ENCODE assay signal across 1 cellular context in the genomic region with DNA sequence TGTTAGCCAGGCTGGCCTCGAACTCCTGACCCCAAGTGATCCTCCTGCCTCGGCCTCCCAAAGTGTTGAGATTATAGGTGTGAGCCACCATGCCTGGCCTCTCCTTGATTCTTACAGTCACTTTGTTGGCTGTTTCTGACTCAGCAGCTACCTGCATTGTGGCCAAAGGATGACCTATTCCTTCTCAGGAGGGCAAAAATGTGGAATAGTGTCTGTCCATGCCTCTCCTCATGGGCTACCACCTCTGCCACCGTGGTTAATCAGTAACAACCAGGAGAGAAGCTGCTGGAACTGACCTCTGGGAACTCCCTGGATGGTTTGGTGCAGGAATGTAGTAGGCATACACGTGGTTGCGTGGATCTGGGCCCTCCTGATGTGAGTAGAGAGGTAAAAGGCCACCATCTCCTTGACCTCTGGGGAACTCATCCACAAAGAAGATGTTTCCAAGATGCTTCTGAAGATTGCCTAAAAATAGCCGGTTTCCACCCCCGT.
TF ChIP-seq lines count a peak whose summit lies in the region.

No MANE protein-coding gene starts in this region.

TF ChIP-seq in HepG2, 621 proteins besides CTCF, POLR2A, EP300 and RAD21 (continued from another document and continues in another):
- TF ChIP-seq SRSF4 (IDR thresholded peaks at IDR 0.05; ENCODE audit: low read depth, low read length, poor library complexity, severe bottlenecking) (no peak), EED (CRISPR knock-in tag; IDR thresholded peaks at IDR 0.05) (no peak), GATAD2A (CRISPR knock-in tag; IDR thresholded peaks at IDR 0.05) (peak; percentile 89), TOE1 (CRISPR knock-in tag; IDR thresholded peaks at IDR 0.05) (no peak), ZNF598 (CRISPR knock-in tag; IDR thresholded peaks at IDR 0.05; ENCODE audit: borderline replicate concordance) (no peak), SYNCRIP (IDR thresholded peaks at IDR 0.05; ENCODE audit: insufficient read depth, low read depth, low read length) (no peak), ZNF44 (CRISPR knock-in tag; IDR thresholded peaks at IDR 0.05) (no peak), NR2F2 (IDR thresholded peaks at IDR 0.05; ENCODE audit: borderline replicate concordance, low read depth) (peak; percentile 36; the same call in 1 of the 2 replicates), ZNF572 (CRISPR knock-in tag; IDR thresholded peaks at IDR 0.05) (0 out of 2 replicates have a peak, but pooled peaks have one; percentile 52), CBFB (CRISPR knock-in tag; IDR thresholded peaks at IDR 0.05) (no peak), RBFOX2 (IDR thresholded peaks at IDR 0.05; ENCODE audit: low read depth, low read length) (no peak), ZBTB38 (CRISPR knock-in tag; IDR thresholded peaks at IDR 0.05) (peak; percentile 63; the same call in 1 of the 2 replicates), SIX4 (CRISPR knock-in tag; IDR thresholded peaks at IDR 0.05) (no peak), MIER2 (CRISPR knock-in tag; IDR thresholded peaks at IDR 0.05) (peak; percentile 48; the same call in 1 of the 2 replicates), MTA3 (CRISPR knock-in tag; IDR thresholded peaks at IDR 0.05) (no peak), ZNF296 (CRISPR knock-in tag; conservative IDR thresholded peaks at IDR 0.05) (no peak), BCL3 (CRISPR knock-in tag; IDR thresholded peaks at IDR 0.05) (no peak), ZNF790 (CRISPR knock-in tag; IDR thresholded peaks at IDR 0.05; ENCODE audit: borderline replicate concordance) (no peak), MXD1 (CRISPR knock-in tag; IDR thresholded peaks at IDR 0.05) (0 out of 2 replicates have a peak, but pooled peaks have one; percentile 44), ZBED4 (CRISPR knock-in tag; IDR thresholded peaks at IDR 0.05; ENCODE audit: borderline replicate concordance) (peak; percentile 71; the same call in 1 of the 2 replicates), ZFY (CRISPR knock-in tag; IDR thresholded peaks at IDR 0.05) (peak; percentile 24; the same call in 1 of the 2 replicates), MXI1 (IDR thresholded peaks at IDR 0.05; ENCODE audit: borderline replicate concordance, low read depth, low read length) (peak; percentile 80; the same call in 1 of the 3 replicates), ZKSCAN8 (CRISPR knock-in tag; IDR thresholded peaks at IDR 0.05; ENCODE audit: borderline replicate concordance) (peak; percentile 20; the same call in 1 of the 2 replicates), NFKB2 (CRISPR knock-in tag; IDR thresholded peaks at IDR 0.05; ENCODE audit: borderline replicate concordance) (no peak), TEAD3 (CRISPR knock-in tag; optimal IDR thresholded peaks at IDR 0.05; ENCODE audit: borderline replicate concordance) (peak; percentile 96), ZNF24 (IDR thresholded peaks at IDR 0.05) (no peak), ZNF589 (CRISPR knock-in tag; conservative IDR thresholded peaks at IDR 0.05) (no peak), CHD4 (IDR thresholded peaks at IDR 0.05; ENCODE audit: borderline replicate concordance, low read length) (no peak), KDM4B (CRISPR knock-in tag; IDR thresholded peaks at IDR 0.05) (no peak), ZNF670 (CRISPR knock-in tag; IDR thresholded peaks at IDR 0.05; ENCODE audit: borderline replicate concordance) (no peak), SIN3A (IDR thresholded peaks at IDR 0.05; ENCODE audit: borderline replicate concordance, low read depth, low read length) (no peak), ZNF83 (CRISPR knock-in tag; IDR thresholded peaks at IDR 0.05; ENCODE audit: borderline replicate concordance) (no peak), ZNF7 (CRISPR knock-in tag; IDR thresholded peaks at IDR 0.05) (no peak), JUN (CRISPR knock-in tag; IDR thresholded peaks at IDR 0.05) (no peak), ZNF550 (CRISPR knock-in tag; IDR thresholded peaks at IDR 0.05; ENCODE audit: borderline replicate concordance) (no peak), ATAD3A (CRISPR knock-in tag; IDR thresholded peaks at IDR 0.05) (no peak), ZNF17 (CRISPR knock-in tag; IDR thresholded peaks at IDR 0.05) (no peak), ZBTB42 (CRISPR knock-in tag; IDR thresholded peaks at IDR 0.05) (no peak), CBX5 (CRISPR knock-in tag; IDR thresholded peaks at IDR 0.05; ENCODE audit: borderline replicate concordance) (peak; percentile 86; the same call in 1 of the 2 replicates), ZNF260 (CRISPR knock-in tag; IDR thresholded peaks at IDR 0.05; ENCODE audit: borderline replicate concordance, low read depth) (no peak), RBM39 (IDR thresholded peaks at IDR 0.05; ENCODE audit: low read depth, low read length, poor library complexity, severe bottlenecking) (no peak), TIGD3 (CRISPR knock-in tag; IDR thresholded peaks at IDR 0.05; ENCODE audit: borderline replicate concordance) (no peak), ZSCAN20 (CRISPR knock-in tag; IDR thresholded peaks at IDR 0.05; ENCODE audit: borderline replicate concordance) (no peak), ETV5 (CRISPR knock-in tag; IDR thresholded peaks at IDR 0.05; ENCODE audit: borderline replicate concordance) (0 out of 2 replicates have a peak, but pooled peaks have one; percentile 8), ZNF839 (CRISPR knock-in tag; IDR thresholded peaks at IDR 0.05; ENCODE audit: borderline replicate concordance) (no peak)
- TF ChIP-seq, protein P1, sequence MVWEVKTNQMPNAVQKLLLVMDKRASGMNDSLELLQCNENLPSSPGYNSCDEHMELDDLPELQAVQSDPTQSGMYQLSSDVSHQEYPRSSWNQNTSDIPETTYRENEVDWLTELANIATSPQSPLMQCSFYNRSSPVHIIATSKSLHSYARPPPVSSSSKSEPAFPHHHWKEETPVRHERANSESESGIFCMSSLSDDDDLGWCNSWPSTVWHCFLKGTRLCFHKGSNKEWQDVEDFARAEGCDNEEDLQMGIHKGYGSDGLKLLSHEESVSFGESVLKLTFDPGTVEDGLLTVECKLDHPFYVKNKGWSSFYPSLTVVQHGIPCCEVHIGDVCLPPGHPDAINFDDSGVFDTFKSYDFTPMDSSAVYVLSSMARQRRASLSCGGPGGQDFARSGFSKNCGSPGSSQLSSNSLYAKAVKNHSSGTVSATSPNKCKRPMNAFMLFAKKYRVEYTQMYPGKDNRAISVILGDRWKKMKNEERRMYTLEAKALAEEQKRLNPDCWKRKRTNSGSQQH (CRISPR knock-in tag; IDR thresholded peaks at IDR 0.05; ENCODE audit: low read depth): no peak
- TF ChIP-seq, protein P2, sequence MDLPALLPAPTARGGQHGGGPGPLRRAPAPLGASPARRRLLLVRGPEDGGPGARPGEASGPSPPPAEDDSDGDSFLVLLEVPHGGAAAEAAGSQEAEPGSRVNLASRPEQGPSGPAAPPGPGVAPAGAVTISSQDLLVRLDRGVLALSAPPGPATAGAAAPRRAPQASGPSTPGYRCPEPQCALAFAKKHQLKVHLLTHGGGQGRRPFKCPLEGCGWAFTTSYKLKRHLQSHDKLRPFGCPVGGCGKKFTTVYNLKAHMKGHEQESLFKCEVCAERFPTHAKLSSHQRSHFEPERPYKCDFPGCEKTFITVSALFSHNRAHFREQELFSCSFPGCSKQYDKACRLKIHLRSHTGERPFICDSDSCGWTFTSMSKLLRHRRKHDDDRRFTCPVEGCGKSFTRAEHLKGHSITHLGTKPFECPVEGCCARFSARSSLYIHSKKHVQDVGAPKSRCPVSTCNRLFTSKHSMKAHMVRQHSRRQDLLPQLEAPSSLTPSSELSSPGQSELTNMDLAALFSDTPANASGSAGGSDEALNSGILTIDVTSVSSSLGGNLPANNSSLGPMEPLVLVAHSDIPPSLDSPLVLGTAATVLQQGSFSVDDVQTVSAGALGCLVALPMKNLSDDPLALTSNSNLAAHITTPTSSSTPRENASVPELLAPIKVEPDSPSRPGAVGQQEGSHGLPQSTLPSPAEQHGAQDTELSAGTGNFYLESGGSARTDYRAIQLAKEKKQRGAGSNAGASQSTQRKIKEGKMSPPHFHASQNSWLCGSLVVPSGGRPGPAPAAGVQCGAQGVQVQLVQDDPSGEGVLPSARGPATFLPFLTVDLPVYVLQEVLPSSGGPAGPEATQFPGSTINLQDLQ (CRISPR knock-in tag; IDR thresholded peaks at IDR 0.05): 0 out of 2 replicates have a peak, but pooled peaks have one; percentile 49
- TF ChIP-seq, protein P3, sequence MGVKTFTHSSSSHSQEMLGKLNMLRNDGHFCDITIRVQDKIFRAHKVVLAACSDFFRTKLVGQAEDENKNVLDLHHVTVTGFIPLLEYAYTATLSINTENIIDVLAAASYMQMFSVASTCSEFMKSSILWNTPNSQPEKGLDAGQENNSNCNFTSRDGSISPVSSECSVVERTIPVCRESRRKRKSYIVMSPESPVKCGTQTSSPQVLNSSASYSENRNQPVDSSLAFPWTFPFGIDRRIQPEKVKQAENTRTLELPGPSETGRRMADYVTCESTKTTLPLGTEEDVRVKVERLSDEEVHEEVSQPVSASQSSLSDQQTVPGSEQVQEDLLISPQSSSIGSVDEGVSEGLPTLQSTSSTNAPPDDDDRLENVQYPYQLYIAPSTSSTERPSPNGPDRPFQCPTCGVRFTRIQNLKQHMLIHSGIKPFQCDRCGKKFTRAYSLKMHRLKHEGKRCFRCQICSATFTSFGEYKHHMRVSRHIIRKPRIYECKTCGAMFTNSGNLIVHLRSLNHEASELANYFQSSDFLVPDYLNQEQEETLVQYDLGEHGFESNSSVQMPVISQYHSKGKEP (CRISPR knock-in tag; IDR thresholded peaks at IDR 0.05): no peak
- TF ChIP-seq, protein P4, sequence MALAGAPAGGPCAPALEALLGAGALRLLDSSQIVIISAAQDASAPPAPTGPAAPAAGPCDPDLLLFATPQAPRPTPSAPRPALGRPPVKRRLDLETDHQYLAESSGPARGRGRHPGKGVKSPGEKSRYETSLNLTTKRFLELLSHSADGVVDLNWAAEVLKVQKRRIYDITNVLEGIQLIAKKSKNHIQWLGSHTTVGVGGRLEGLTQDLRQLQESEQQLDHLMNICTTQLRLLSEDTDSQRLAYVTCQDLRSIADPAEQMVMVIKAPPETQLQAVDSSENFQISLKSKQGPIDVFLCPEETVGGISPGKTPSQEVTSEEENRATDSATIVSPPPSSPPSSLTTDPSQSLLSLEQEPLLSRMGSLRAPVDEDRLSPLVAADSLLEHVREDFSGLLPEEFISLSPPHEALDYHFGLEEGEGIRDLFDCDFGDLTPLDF (CRISPR knock-in tag; IDR thresholded peaks at IDR 0.05): no peak
- TF ChIP-seq, protein P5, sequence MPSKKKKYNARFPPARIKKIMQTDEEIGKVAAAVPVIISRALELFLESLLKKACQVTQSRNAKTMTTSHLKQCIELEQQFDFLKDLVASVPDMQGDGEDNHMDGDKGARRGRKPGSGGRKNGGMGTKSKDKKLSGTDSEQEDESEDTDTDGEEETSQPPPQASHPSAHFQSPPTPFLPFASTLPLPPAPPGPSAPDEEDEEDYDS (CRISPR knock-in tag; IDR thresholded peaks at IDR 0.05): peak; percentile 10; the same call in 1 of the 2 replicates
